In the genomic region with DNA sequence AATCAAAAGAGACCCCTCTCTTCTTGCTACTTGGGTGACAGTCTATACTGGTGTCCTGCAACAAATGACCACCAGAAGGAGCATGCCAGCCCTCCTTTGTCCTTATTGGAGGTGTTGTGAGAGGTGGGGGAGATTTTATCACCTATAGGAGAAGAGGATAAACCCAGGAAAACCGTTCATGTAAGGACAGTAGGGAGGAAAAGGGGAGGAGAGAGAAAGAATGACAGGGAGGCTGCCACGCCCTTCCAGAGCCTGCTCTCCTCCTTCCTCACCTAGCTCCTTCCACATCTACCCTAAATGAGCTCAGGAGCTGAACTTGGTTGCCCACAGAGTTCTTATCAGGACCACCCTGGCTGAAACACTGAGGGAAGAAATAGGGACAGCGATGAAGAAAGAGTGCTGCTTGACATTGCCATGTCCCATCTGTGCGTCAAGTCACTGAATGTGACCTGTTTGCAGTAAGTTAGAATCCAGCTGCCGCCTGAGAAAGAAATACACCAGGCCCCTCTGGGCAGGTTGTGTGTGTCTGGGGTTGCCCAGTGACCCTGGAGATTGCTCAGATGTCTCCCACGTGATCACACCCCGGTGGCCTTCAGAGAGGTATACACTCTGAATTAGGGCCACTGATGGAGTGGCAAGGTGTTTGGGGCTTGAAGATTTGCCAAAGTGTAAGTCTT, we compare ENCODE assay signal across 10 cellular contexts. TPM values are rescaled to one million over a fixed set of nuclear protein-coding genes. Genes with fewer than 3 reads are reported as not detected.
DNase-seq lines count a peak whose midpoint lies in the region; ATAC-seq and TF ChIP-seq lines count a peak whose summit lies in the region.
"Had no signal": no experiment of that assay in that cellular context is flagged by ENCODE, and none has a peak within 500 bp of the region (broad histone marks: within the 10 kb centered on the region; RNA-seq: fewer than 3 reads in every experiment).

No MANE protein-coding gene starts in this region.

- H3K27me3 Mint-ChIP-seq in type B pancreatic cell = peaks cover 11% of the 10 kb centered on the region

- H3K4me1 ChIP-seq in left ventricle myocardium inferior (peaks cover 25% of the 10 kb centered on the region), body of pancreas (peaks cover 21% of the 10 kb centered on the region)
- H3K4me1 ChIP-seq: colonic mucosa had no signal

- no peak for DNase-seq in left ventricle myocardium inferior
- no peak for DNase-seq in left ventricle myocardium superior
- DNase-seq in astrocyte of the cerebellum (ENCODE audit: low read depth) = no peak
- no peak for DNase-seq in type B pancreatic cell (ENCODE audit: extremely low spot score, unreplicated experiment)
- DNase-seq in H7 = no peak
- no peak for DNase-seq in body of pancreas
- DNase-seq in NOMO-1 treated with dmso at 0.1 percent for 144 hours (lab: John Stamatoyannopoulos, UW; ENCODE audit: unreplicated experiment) = no peak
- DNase-seq: colonic mucosa, SJCRH30 had no signal

- H3K27me3 ChIP-seq in left ventricle myocardium inferior (ENCODE audit: low read depth) = no peaks in the 10 kb centered on the region
- no peaks in the 10 kb centered on the region for H3K27me3 ChIP-seq in H7 (ENCODE audit: control insufficient read depth, insufficient read depth, low read length)
- H3K27me3 ChIP-seq in body of pancreas = no peaks in the 10 kb centered on the region
- H3K27me3 ChIP-seq: colonic mucosa, SJCRH30 had no signal

- H3K27ac Mint-ChIP-seq in type B pancreatic cell = peak overlapping the region; percentile 59

- 77 to 83% methylated on average over 7 of the region's 7 CpGs for WGBS in body of pancreas, 2 donors

- H3K4me1 Mint-ChIP-seq in type B pancreatic cell (ENCODE audit: unreplicated experiment) = peaks cover 46% of the 10 kb centered on the region

- H3K4me3 Mint-ChIP-seq in type B pancreatic cell = no peak overlapping the region

- TF ChIP-seq CTCF in left ventricle myocardium inferior (IDR thresholded peaks at IDR 0.05; ENCODE audit: borderline replicate concordance) (no peak), astrocyte of the cerebellum (IDR thresholded peaks at IDR 0.05; ENCODE audit: low read depth, low read length, missing control alignments) (peak; percentile 26), type B pancreatic cell (conservative IDR thresholded peaks at IDR 0.05) (peak; percentile 25), body of pancreas (IDR thresholded peaks at IDR 0.05) (no peak)

- in situ Hi-C loops in astrocyte of the cerebellum (cut with HindIII; ENCODE audit: low sequenced_read_pairs) = loop anchor here (25.0 kb wide), 2 partner anchors 316 to 591 kb away; no protein-coding TSS in a partner anchor

- no peak for TF ChIP-seq POLR2A in body of pancreas (IDR thresholded peaks at IDR 0.05)

- peak overlapping the region; percentile 47 for H3K27ac ChIP-seq in left ventricle myocardium inferior (replicated peaks)
- H3K27ac ChIP-seq in body of pancreas = no peak overlapping the region
- H3K27ac ChIP-seq: colonic mucosa, SJCRH30 had no signal

- no peaks in the 10 kb centered on the region for H3K9me3 ChIP-seq in left ventricle myocardium inferior (replicated peaks)
- no peaks in the 10 kb centered on the region for H3K9me3 ChIP-seq in body of pancreas
- H3K9me3 ChIP-seq: colonic mucosa, SJCRH30 had no signal

- H3K36me3 ChIP-seq in left ventricle myocardium inferior (no peaks in the 10 kb centered on the region), H7 (replicated peaks; ENCODE audit: control insufficient read depth, insufficient read depth, low read length) (no peaks in the 10 kb centered on the region), body of pancreas (replicated peaks in 1 of 2; ENCODE audit: insufficient read depth in 1 of 2, low read depth in 2 of 2) (no peaks in the 10 kb centered on the region)
- H3K36me3 ChIP-seq: colonic mucosa, SJCRH30 had no signal

- H3K36me3 Mint-ChIP-seq in type B pancreatic cell = no peaks in the 10 kb centered on the region

- H3K4me3 ChIP-seq in left ventricle myocardium inferior (no peak overlapping the region), astrocyte of the cerebellum (ENCODE audit: low read depth, low read length) (no peak overlapping the region), H7 (ENCODE audit: insufficient read depth, low read depth, low read length) (no peak overlapping the region), body of pancreas (no peak overlapping the region)
- H3K4me3 ChIP-seq: colonic mucosa, SJCRH30 had no signal

- no peak for ATAC-seq in left ventricle myocardium superior
- peak; percentile 35 for ATAC-seq in HG03139 (IDR thresholded peaks at IDR 0.05; ENCODE audit: unreplicated experiment)
- no peak for ATAC-seq in body of pancreas

- intact Hi-C loops in left ventricle myocardium inferior (cut with micrococcal nuclease) = loop anchor here (5.0 kb wide), 1 partner anchor 71 kb away; no protein-coding TSS in a partner anchor
- intact Hi-C loops in left ventricle myocardium superior (cut with micrococcal nuclease) = no loop called here
- intact Hi-C loops in body of pancreas (cut with DNase I) = loop anchor here (5.0 to 10.0 kb wide), 2 partner anchors 336 to 593 kb away; no protein-coding TSS in a partner anchor

- H3K9me3 Mint-ChIP-seq in type B pancreatic cell = no peaks in the 10 kb centered on the region

RNA-seq across cellular contexts. Expression of gene ETS1, which starts 40.4 kb away (rescaled TPM):
- 45.3 TPM for total RNA-seq in left ventricle myocardium inferior
- total RNA-seq in left ventricle myocardium superior = 53.4 TPM
- 14.6 and 40.6 TPM in 2 replicates for total RNA-seq in type B pancreatic cell (ENCODE audit: low replicate concordance)
- 23.8 and 24.1 TPM in 2 replicates for total RNA-seq in H7 (2014; rRNA removed; shearing (Covaris generic))
- 10 to 100 TPM; 20.0 to 22.7 TPM for total RNA-seq in body of pancreas

Comparison
In these comparisons a context has a peak if more than half of its experiments do, and no peak if none do; other contexts are left out.
1. CTCF ChIP-seq: peak in astrocyte of the cerebellum (single experiment) and type B pancreatic cell (single experiment); none in left ventricle myocardium inferior (single experiment) and body of pancreas (0 of 7).